ENCODE assay signal across 7 cellular contexts in the genomic region with DNA sequence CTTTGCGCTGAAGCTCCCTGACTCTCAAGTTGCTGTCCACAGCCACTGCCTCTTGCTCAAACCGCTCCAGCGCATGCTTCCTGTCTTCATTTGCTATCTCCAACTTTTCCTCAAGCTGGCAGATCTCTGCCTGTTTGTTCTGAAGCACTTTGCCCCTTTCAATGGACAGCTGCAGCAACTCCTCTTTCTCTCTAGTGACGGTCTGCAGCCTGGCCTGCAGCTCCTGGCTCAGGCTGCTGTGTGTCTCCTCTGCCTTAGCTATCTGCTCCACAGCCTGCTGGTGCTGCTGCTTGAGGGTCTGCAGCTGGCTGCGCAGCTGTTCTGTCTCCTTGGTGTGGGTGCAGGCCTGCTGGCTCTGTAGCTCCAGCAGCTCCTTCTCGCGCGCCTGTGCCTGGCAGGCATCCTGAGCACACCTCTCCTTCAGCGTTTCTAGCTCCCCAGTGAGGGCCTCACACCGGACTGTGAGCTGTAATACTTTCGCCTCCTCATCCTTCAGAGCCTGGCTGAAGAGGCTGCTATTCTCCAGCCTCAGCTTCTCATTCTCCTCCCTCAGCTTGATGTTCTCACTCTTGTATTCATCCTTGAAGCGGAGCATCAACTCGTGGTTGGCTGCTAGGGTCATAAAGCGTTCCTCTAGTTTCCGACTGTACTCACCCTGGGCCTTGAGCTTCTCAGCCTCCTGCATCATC. TPM values are rescaled to one million over a fixed set of nuclear protein-coding genes. Genes with fewer than 3 reads are reported as not detected.
DNase-seq lines count a peak whose midpoint lies in the region; TF ChIP-seq lines count a peak whose summit lies in the region.
"Had no signal": no experiment of that assay in that cellular context is flagged by ENCODE, and none has a peak within 500 bp of the region (broad histone marks: within the 10 kb centered on the region; RNA-seq: fewer than 3 reads in every experiment).

No MANE protein-coding gene starts in this region.

- TF ChIP-seq CTCF in cardiac fibroblast (IDR thresholded peaks at IDR 0.05; ENCODE audit: low read depth, low read length) (no peak), neural progenitor cell (IDR thresholded peaks at IDR 0.05) (no peak)

- H3K9ac ChIP-seq in neural progenitor cell = no peak overlapping the region

- H3K4me3 Mint-ChIP-seq in neural progenitor cell = no peak overlapping the region

- H3K4me3 ChIP-seq in cardiac fibroblast (replicated peaks in 1 of 2; ENCODE audit: low read depth in 2 of 2, low read length in 2 of 2) (peak overlapping the region; percentile 48 to 63), neural progenitor cell (no peak overlapping the region)

- H3F3A ChIP-seq in neural progenitor cell (ENCODE audit: low read depth) = no peaks in the 10 kb centered on the region

- no peaks in the 10 kb centered on the region for H4K20me1 ChIP-seq in neural progenitor cell (ENCODE audit: low read depth)

- H3K79me2 ChIP-seq in neural progenitor cell (ENCODE audit: low read depth) = no peaks in the 10 kb centered on the region

- peak; percentile 9 for DNase-seq in Daoy (ENCODE audit: low read depth)
- peak; percentile 37 to 65 for DNase-seq in cardiac fibroblast (ENCODE audit: low read depth in 2 of 2)
- DNase-seq in neural progenitor cell (ENCODE audit: low spot score) = no peak
- no peak for DNase-seq in effector CD8-positive, alpha-beta T cell (lab: John Stamatoyannopoulos, UW)
- no peak for DNase-seq in NCI-H2029 treated with DMSO at 0.1 percent for 48 hours (lab: John Stamatoyannopoulos, UW)
- DNase-seq in COLO668 (lab: John Stamatoyannopoulos, UW; ENCODE audit: unreplicated experiment) = no peak

- H3K27ac Mint-ChIP-seq in neural progenitor cell = no peak overlapping the region

- no peaks in the 10 kb centered on the region for H3K27me3 Mint-ChIP-seq in neural progenitor cell (ENCODE audit: insufficient read depth, low read depth)

- no peaks in the 10 kb centered on the region for H3K36me3 Mint-ChIP-seq in neural progenitor cell

- H3K9me3 ChIP-seq in neural progenitor cell (ENCODE audit: low read depth) = no peaks in the 10 kb centered on the region

- no peak overlapping the region for H3K4me2 ChIP-seq in neural progenitor cell

- no peak overlapping the region for H3K27ac ChIP-seq in neural progenitor cell
- H3K27ac ChIP-seq: HL-60 had no signal

- H3K4me1 ChIP-seq in neural progenitor cell = peaks cover 11% of the 10 kb centered on the region

- no peaks in the 10 kb centered on the region for H3K27me3 ChIP-seq in neural progenitor cell

- no peaks in the 10 kb centered on the region for H3K9me3 Mint-ChIP-seq in neural progenitor cell

- peak overlapping the region; percentile 90 for H2AFZ ChIP-seq in neural progenitor cell (replicated peaks)

- peaks cover 11% of the 10 kb centered on the region for H3K4me1 Mint-ChIP-seq in neural progenitor cell

- no peaks in the 10 kb centered on the region for H3K36me3 ChIP-seq in neural progenitor cell

RNA-seq across cellular contexts. Expression of gene CCDC89, which starts 0.7 kb away (rescaled TPM):
- total RNA-seq in Daoy (2014; rRNA removed; shearing (Covaris generic)) = 1.1 and 1.4 TPM in 2 replicates
- 0.31 TPM in 1 of 2 replicates, not detected in the other for total RNA-seq in neural progenitor cell (ENCODE audit: low replicate concordance)

RNA-seq across cellular contexts. Expression of gene CREBZF, which starts 20.3 kb away (rescaled TPM):
- 34.3 and 52.9 TPM in 2 replicates for total RNA-seq in Daoy (2014; rRNA removed; shearing (Covaris generic))
- 109 and 113 TPM in 2 replicates for total RNA-seq in neural progenitor cell (ENCODE audit: low replicate concordance)

RNA-seq across cellular contexts. Expression of gene TMEM126A, which starts 37.5 kb away (rescaled TPM):
- total RNA-seq in Daoy (2014; rRNA removed; shearing (Covaris generic)) = 64.4 and 105 TPM in 2 replicates
- total RNA-seq in neural progenitor cell (ENCODE audit: low replicate concordance) = 32.6 and 47.9 TPM in 2 replicates

RNA-seq across cellular contexts. Expression of gene TMEM126B, which starts 56.9 kb away (rescaled TPM):
- 61.1 and 81.1 TPM in 2 replicates for total RNA-seq in Daoy (2014; rRNA removed; shearing (Covaris generic))
- total RNA-seq in neural progenitor cell (ENCODE audit: low replicate concordance) = 73.5 and 110 TPM in 2 replicates

RNA-seq across cellular contexts. Expression of gene DLG2, which starts 58.1 kb away (rescaled TPM):
- 0.42 and 2.3 TPM in 2 replicates for total RNA-seq in Daoy (2014; rRNA removed; shearing (Covaris generic))
- total RNA-seq in neural progenitor cell (ENCODE audit: low replicate concordance) = 7.5 and 8.1 TPM in 2 replicates

Comparison
In these comparisons a context has a peak if more than half of its experiments do, and no peak if none do; other contexts are left out.
1. DNase-seq: peak in Daoy (single experiment) and cardiac fibroblast (2 of 2); none in neural progenitor cell (single experiment), effector CD8-positive, alpha-beta T cell (single experiment), NCI-H2029 treated with DMSO at 0.1 percent for 48 hours (single experiment) and COLO668 (single experiment).